In genomic region chr1:231656741-231657140, GRCh38 we compare ENCODE assay signal across 34 cellular contexts. TPM values are rescaled to one million over a fixed set of nuclear protein-coding genes. Genes with fewer than 3 reads are reported as not detected.
DNase-seq lines count a peak whose midpoint lies in the region; ATAC-seq, FAIRE-seq and TF ChIP-seq lines count a peak whose summit lies in the region.
"Had no signal": no experiment of that assay in that cellular context is flagged by ENCODE, and none has a peak within 500 bp of the region (broad histone marks: within the 10 kb centered on the region; RNA-seq: fewer than 3 reads in every experiment).

No MANE protein-coding gene starts in this region.

- H4K20me1 ChIP-seq in K562 (replicated peaks; ENCODE audit: control insufficient read depth, insufficient read depth, low read length) = no peaks in the 10 kb centered on the region
- H4K20me1 ChIP-seq in PC-9 (ENCODE audit: insufficient read depth) = no peaks in the 10 kb centered on the region
- H4K20me1 ChIP-seq: BLaER1 had no signal

- H3K4me3 ChIP-seq in HEK293 (ENCODE audit: low read depth, low read length) = no peak overlapping the region
- H3K4me3 ChIP-seq in K562 = no peak overlapping the region
- H3K4me3 ChIP-seq in PC-9 = no peak overlapping the region
- H3K4me3 ChIP-seq: A549; BLaER1; BLaER1 treated with 17β-estradiol and CSF1 and Interleukin-3, amounts not matched to agents 10 nM and 100 nM had no signal

- WGBS in K562 (ENCODE audit: insufficient coverage, low coverage, missing lambda C conversion rate) = 0% methylated on average over 1 of the region's 1 CpG

- POLR2A ChIA-PET in HEK293 (lab: Yijun Ruan, JAX) (no interaction called here), K562 (lab: Yijun Ruan, JAX) (no interaction called here), PC-9 (lab: Charles Lee; ENCODE audit: unreplicated experiment) (no interaction called here)

- H3K4me3 Mint-ChIP-seq in T-helper 1 cell treated with Interleukin-12 subunit alpha and Interleukin-12 subunit beta and Interleukin-4 antibody, amounts not matched to agents 30 μg/mL and 1 μg/mL, for 36 hours = no peak overlapping the region
- H3K4me3 Mint-ChIP-seq: B cell; CD14-positive monocyte; CD4-positive, alpha-beta memory T cell; CD4-positive, alpha-beta T cell; CD4-positive, CD25-positive, alpha-beta regulatory T cell; CD8-positive, alpha-beta memory T cell; CD8-positive, alpha-beta T cell had no signal

- H3K27ac ChIP-seq in HEK293 (ENCODE audit: extremely low read depth, low read depth, low read length) (no peak overlapping the region), K562 (ENCODE audit: extremely low read depth, low read depth, low read length) (no peak overlapping the region), PC-9 (no peak overlapping the region)
- H3K27ac ChIP-seq: 22Rv1; A549; BLaER1; BLaER1 treated with 17β-estradiol and CSF1 and Interleukin-3, amounts not matched to agents 10 nM and 100 nM; C4-2B had no signal

- FAIRE-seq in K562 (lab: Jason Lieb, UNC) = no peak
- FAIRE-seq: A204.1, A549 had no signal

- ATAC-seq in K562 = no peak
- ATAC-seq: A549; CD8-positive, alpha-beta T cell had no signal

- H3K79me2 ChIP-seq in K562 (ENCODE audit: control insufficient read depth, insufficient read depth, low read length) (no peaks in the 10 kb centered on the region), PC-9 (ENCODE audit: low read depth) (no peaks in the 10 kb centered on the region)

- H3K27me3 Mint-ChIP-seq in T-helper 1 cell treated with Interleukin-12 subunit alpha and Interleukin-12 subunit beta and Interleukin-4 antibody, amounts not matched to agents 30 μg/mL and 1 μg/mL, for 36 hours (ENCODE audit: low read depth) = peaks cover 5% of the 10 kb centered on the region
- H3K27me3 Mint-ChIP-seq: CD4-positive, alpha-beta memory T cell; CD4-positive, alpha-beta T cell; CD4-positive, CD25-positive, alpha-beta regulatory T cell had no signal

- H3K9me2 ChIP-seq in PC-9 (ENCODE audit: insufficient read depth) = no peaks in the 10 kb centered on the region

- peaks cover 23% of the 10 kb centered on the region for H3K4me1 Mint-ChIP-seq in T-helper 1 cell treated with Interleukin-12 subunit alpha and Interleukin-12 subunit beta and Interleukin-4 antibody, amounts not matched to agents 30 μg/mL and 1 μg/mL, for 36 hours (ENCODE audit: low read depth)

- H3K4me2 ChIP-seq in K562 (ENCODE audit: insufficient read depth, low read length) = no peak overlapping the region
- no peak overlapping the region for H3K4me2 ChIP-seq in PC-9
- H3K4me2 ChIP-seq: A549; BLaER1; BLaER1 treated with 17β-estradiol and CSF1 and Interleukin-3, amounts not matched to agents 10 nM and 100 nM had no signal

- TF ChIP-seq POLR2A in K562 (conservative IDR thresholded peaks at IDR 0.05) = no peak

- peaks cover 43% of the 10 kb centered on the region for H3K9me3 Mint-ChIP-seq in T-helper 1 cell treated with Interleukin-12 subunit alpha and Interleukin-12 subunit beta and Interleukin-4 antibody, amounts not matched to agents 30 μg/mL and 1 μg/mL, for 36 hours

- BruUV-seq in K562 (replicated peaks; lab: Mats Ljungman, UMichigan) (no TSS peak), PC-9 (replicated peaks; lab: Mats Ljungman, UMichigan) (no TSS peak)

- H3K27ac Mint-ChIP-seq in T-helper 1 cell treated with Interleukin-12 subunit alpha and Interleukin-12 subunit beta and Interleukin-4 antibody, amounts not matched to agents 30 μg/mL and 1 μg/mL, for 36 hours = peak overlapping the region; percentile 9
- H3K27ac Mint-ChIP-seq: B cell; CD14-positive monocyte; CD4-positive, alpha-beta memory T cell; CD4-positive, alpha-beta T cell; CD8-positive, alpha-beta memory T cell; CD8-positive, alpha-beta T cell had no signal

- TF ChIP-seq RAD21 in K562 (CRISPR knock-in tag; conservative IDR thresholded peaks at IDR 0.05 in 1 of 2, IDR thresholded peaks at IDR 0.05 in 1 of 2) = no peak

- no peak for TF ChIP-seq CTCF in HEK293 (tag by site-specific recombination; IDR thresholded peaks at IDR 0.05)
- TF ChIP-seq CTCF in K562 (IDR thresholded peaks at IDR 0.05 in 2 of 3, conservative IDR thresholded peaks at IDR 0.05 in 1 of 3; ENCODE audit: insufficient read depth in 2 of 3, low read depth in 1 of 3, low read length in 3 of 3) = no peak
- no peak for TF ChIP-seq CTCF in PC-9 (conservative IDR thresholded peaks at IDR 0.05)

- H3K9me3 ChIP-seq in HEK293 (ENCODE audit: control insufficient read depth, insufficient read depth, low read depth, low read length) = no peaks in the 10 kb centered on the region
- no peaks in the 10 kb centered on the region for H3K9me3 ChIP-seq in K562 (replicated peaks; ENCODE audit: control insufficient read depth, insufficient read depth, low read depth, low read length)
- H3K9me3 ChIP-seq in PC-9 (ENCODE audit: insufficient read depth, low read depth) = no peaks in the 10 kb centered on the region; the same call in 1 of the 2 replicates
- H3K9me3 ChIP-seq: BE2C had no signal

- TF ChIP-seq EP300 in K562 (IDR thresholded peaks at IDR 0.05; ENCODE audit: low read length) = no peak

- in situ Hi-C loops in K562 (cut with MboI) = no loop called here

- no peak overlapping the region for H3K9ac ChIP-seq in K562 (ENCODE audit: insufficient read depth in 1 of 2, low read depth in 2 of 2, low read length in 2 of 2)
- H3K9ac ChIP-seq: BLaER1; BLaER1 treated with 17β-estradiol and CSF1 and Interleukin-3, amounts not matched to agents 10 nM and 100 nM had no signal

- peaks cover 14% of the 10 kb centered on the region for H3K36me3 Mint-ChIP-seq in T-helper 1 cell treated with Interleukin-12 subunit alpha and Interleukin-12 subunit beta and Interleukin-4 antibody, amounts not matched to agents 30 μg/mL and 1 μg/mL, for 36 hours (ENCODE audit: low read depth)

- H3K4me1 ChIP-seq in HEK293 (ENCODE audit: control insufficient read depth, insufficient read depth, low read length) (no peaks in the 10 kb centered on the region), K562 (replicated peaks in 1 of 2; ENCODE audit: control insufficient read depth in 2 of 2, insufficient read depth in 2 of 2, low read length in 2 of 2) (no peaks in the 10 kb centered on the region), PC-9 (replicated peaks; ENCODE audit: insufficient read depth) (no peaks in the 10 kb centered on the region)
- H3K4me1 ChIP-seq: A549, BE2C had no signal

- CTCF ChIA-PET in HEK293 (lab: Yijun Ruan, JAX) = no interaction called here
- CTCF ChIA-PET in K562 (lab: Yijun Ruan, JAX; ENCODE audit: low intra/inter-chr PET ratio) = no interaction called here
- CTCF ChIA-PET in PC-9 (lab: Charles Lee) = no interaction called here

- intact Hi-C loops in K562 (cut with micrococcal nuclease) = no loop called here
- intact Hi-C loops in PC-9 (cut with micrococcal nuclease; ENCODE audit: unreplicated experiment) = no loop called here

- H2AFZ ChIP-seq in K562 (ENCODE audit: low read depth, low read length) = no peak overlapping the region
- H2AFZ ChIP-seq in PC-9 = no peak overlapping the region

- no peaks in the 10 kb centered on the region for H3K36me3 ChIP-seq in HEK293 (ENCODE audit: control insufficient read depth in 2 of 2, insufficient read depth in 1 of 2, low read length in 2 of 2)
- no peaks in the 10 kb centered on the region for H3K36me3 ChIP-seq in K562 (ENCODE audit: control insufficient read depth, insufficient read depth, low read length)
- no peaks in the 10 kb centered on the region for H3K36me3 ChIP-seq in PC-9 (ENCODE audit: low read depth)
- H3K36me3 ChIP-seq: BE2C had no signal

- DNase-seq in T-helper 1 cell = no peak
- DNase-seq in K562 (ENCODE audit: extremely low read depth in 1 of 4, low spot score in 3 of 4) = no peak
- DNase-seq in PC-9 = no peak
- no peak for DNase-seq in NCI-H1048 (lab: John Stamatoyannopoulos, UW)
- DNase-seq: 8988T; ACHN; AML-193; BE2C; C1 segment of cervical spinal cord; Caco-2; Calu3; CD4-positive, alpha-beta memory T cell; CD4-positive, alpha-beta T cell; CD4-positive, CD25-positive, alpha-beta regulatory T cell; CD8-positive, alpha-beta memory T cell; CD8-positive, alpha-beta T cell; COR-L47; DMS 273 treated with DMSO at 0.1 percent for 48 hours; DMS153; DMS53; DMS79; DMS79 treated with DMSO at 0.1 percent for 48 hours; DND-41; EL had no signal

- no peaks in the 10 kb centered on the region for H3F3A ChIP-seq in PC-9 (ENCODE audit: insufficient read depth, low read depth)

- no peaks in the 10 kb centered on the region for H3K9me1 ChIP-seq in K562 (ENCODE audit: control insufficient read depth, insufficient read depth, low read length)

- peaks cover 0 to 12% of the 10 kb centered on the region in 2 experiments; a peak in 2 of 5 replicates for H3K27me3 ChIP-seq in K562 (ENCODE audit: control insufficient read depth in 2 of 2, insufficient read depth in 2 of 2, low read length in 2 of 2)
- no peaks in the 10 kb centered on the region for H3K27me3 ChIP-seq in PC-9 (ENCODE audit: insufficient read depth, low read depth)
- H3K27me3 ChIP-seq: BE2C; BLaER1; BLaER1 treated with 17β-estradiol and CSF1 and Interleukin-3, amounts not matched to agents 10 nM and 100 nM had no signal

TF ChIP-seq in HEK293, 187 proteins besides CTCF, POLR2A, EP300 and RAD21 (continues in another document):
- TF ChIP-seq ZNF146 (tag by site-specific recombination; IDR thresholded peaks at IDR 0.05) = peak; percentile 93

TF ChIP-seq in K562, 482 proteins besides CTCF, POLR2A, EP300 and RAD21:
- TF ChIP-seq MTA1 (IDR thresholded peaks at IDR 0.05; ENCODE audit: borderline replicate concordance) (no peak), ZNF146 (CRISPR knock-in tag; IDR thresholded peaks at IDR 0.05; ENCODE audit: unreplicated experiment) (peak; percentile 74)

RNA-seq across cellular contexts. Expression of gene DISC1, which starts 30.2 kb away (rescaled TPM):
- 0.37 and 0.74 TPM in 2 replicates for total RNA-seq in K562 (2011; cell fraction: chromatin; rRNA removed; ENCODE audit: low replicate concordance)
- total RNA-seq in K562 (2011; cell fraction: nucleolus; rRNA removed) = 0.17 and 0.26 TPM in 2 replicates
- total RNA-seq in K562 (2011; cell fraction: nucleoplasm; rRNA removed) = 0.15 and 0.31 TPM in 2 replicates
- total RNA-seq in K562 (2014; rRNA removed) (0.04 and 0.09 TPM in 2 replicates), K562 (2014; rRNA removed; fragmentation: Illumina TruSeq; extraction: Trizol) (0.10 and 0.11 TPM in 2 replicates), K562 (2015; rRNA removed; fragmentation: Illumina TruSeq; extraction: Trizol) (0.07 and 0.08 TPM in 2 replicates), K562 (2021) (0.09 and 0.16 TPM in 2 replicates), PC-9 (2021) (7.4 and 12.1 TPM in 2 replicates)
- polyA plus RNA-seq in K562 (2011; rRNA removed) (0.08 TPM in 2 replicates), K562 (2014; fragmentation: Illumina TruSeq; extraction: Trizol) (0.01 and 0.03 TPM in 2 replicates), K562 (2014; fragmentation: Nextera tagmentation; extraction: Ambion mirVana) (under 1 TPM in 1 of 2 experiments, not detected in 1; 0.01 TPM), K562 (2014; rRNA removed) (0.03 TPM in 1 of 2 replicates, not detected in the other)
- 0.04 TPM in 1 of 2 replicates, not detected in the other for polyA plus RNA-seq in K562 (2011; cell fraction: cytosol; rRNA removed)
- 0.10 and 0.33 TPM in 2 replicates for polyA plus RNA-seq in K562 (2011; cell fraction: nucleus; rRNA removed)
- polyA plus RNA-seq in K562 (2012) = 0.05 and 0.33 TPM in 2 replicates
- 0.18 TPM in 2 replicates for polyA minus RNA-seq in K562 (2011; rRNA and poly(A)+ RNA removed)
- polyA minus RNA-seq in K562 (2011; cell fraction: cytosol; rRNA and poly(A)+ RNA removed) = not detected in 2 replicates
- 0.27 and 1.00 TPM in 2 replicates for polyA minus RNA-seq in K562 (2011; cell fraction: nucleus; rRNA and poly(A)+ RNA removed)
